Comparison of ENCODE assay signal across 33 cellular contexts in the genomic region with DNA sequence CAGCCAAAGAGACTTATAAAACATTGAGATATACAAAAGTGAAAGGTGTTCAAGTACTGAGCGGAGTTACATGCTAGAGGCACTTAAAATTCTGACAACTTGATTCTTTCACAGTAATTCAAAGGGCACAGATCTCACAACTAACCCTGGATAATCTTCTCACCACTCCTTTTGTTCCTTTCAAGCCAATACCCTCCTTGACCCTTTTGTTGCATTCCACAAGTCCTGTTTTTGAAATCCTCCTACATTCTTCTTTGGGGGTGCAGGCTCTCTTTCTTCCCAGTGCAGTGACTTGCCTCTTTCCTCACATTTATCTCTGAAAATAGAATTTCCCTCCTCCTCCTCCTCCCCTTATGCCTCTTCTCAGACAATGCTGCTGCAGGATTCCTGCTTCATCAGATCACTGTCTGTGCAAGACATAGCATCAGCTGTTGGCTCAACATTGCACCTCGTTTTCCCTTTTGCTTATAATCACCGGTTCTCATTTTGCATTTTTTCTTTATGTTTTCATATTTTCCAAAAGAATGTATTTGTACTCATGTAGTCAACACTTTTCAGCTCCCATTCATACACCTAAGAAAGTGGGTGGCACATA.
A peak's percentile ranks its signal among the peaks of the same experiment; 100 is the strongest.
DNase-seq lines count a peak whose midpoint lies in the region; ATAC-seq, FAIRE-seq and TF ChIP-seq lines count a peak whose summit lies in the region.
"Had no signal": no experiment of that assay in that cellular context is flagged by ENCODE, and none has a peak within 500 bp of the region (broad histone marks: within the 10 kb centered on the region; RNA-seq: fewer than 3 reads in every experiment).

No MANE protein-coding gene starts in this region.

- H2AFZ ChIP-seq in astrocyte (ENCODE audit: low read depth, low read length): no peak overlapping the region

- no peak for ATAC-seq in stimulated activated naive CD8-positive, alpha-beta T cell treated with anti-CD3 and anti-CD28 coated beads, Interleukin-15, Interleukin-2, amounts not matched to agents 100 U/mL and 50 U/mL, for 24 hours
- ATAC-seq in GM19455 (IDR thresholded peaks at IDR 0.05; ENCODE audit: unreplicated experiment): no peak
- ATAC-seq in activated T-helper 17 cell treated with anti-CD3 and anti-CD28 coated beads, Interleukin-2, amount 50 U/mL, for 72 hours (replicated peaks): no peak
- ATAC-seq: activated naive CD8-positive, alpha-beta T cell treated with anti-CD3 and anti-CD28 coated beads, Interleukin-2, amount 50 U/mL, for 24 hours; heart left ventricle; left colon; pancreas; right cardiac atrium; upper lobe of right lung had no signal

- no peak overlapping the region for H3K4me3 Mint-ChIP-seq in astrocyte (ENCODE audit: unreplicated experiment)
- H3K4me3 Mint-ChIP-seq in activated T-helper 17 cell treated with anti-CD3 and anti-CD28 coated beads, Interleukin-2, amount 50 U/mL, for 72 hours: no peak overlapping the region
- H3K4me3 Mint-ChIP-seq: activated naive CD8-positive, alpha-beta T cell treated with anti-CD3 and anti-CD28 coated beads, Interleukin-2, amount 50 U/mL, for 24 hours; brain; CD14-positive monocyte; IgD-negative memory B cell; memory B cell; naive B cell had no signal

- TF ChIP-seq POLR2A in spleen (IDR thresholded peaks at IDR 0.05): no peak

- H4K20me1 ChIP-seq in astrocyte (ENCODE audit: insufficient read depth, low read length): no peaks in the 10 kb centered on the region

- no peaks in the 10 kb centered on the region for H3K79me2 ChIP-seq in astrocyte (ENCODE audit: insufficient read depth, low read length)

- H3K36me3 ChIP-seq in astrocyte (ENCODE audit: insufficient read depth, low read length) (no peaks in the 10 kb centered on the region), spleen (no peaks in the 10 kb centered on the region)
- H3K36me3 ChIP-seq: heart left ventricle, pancreas, upper lobe of right lung had no signal

- H3K36me3 Mint-ChIP-seq in astrocyte (ENCODE audit: low read depth, unreplicated experiment): no peaks in the 10 kb centered on the region
- no peaks in the 10 kb centered on the region for H3K36me3 Mint-ChIP-seq in activated T-helper 17 cell treated with anti-CD3 and anti-CD28 coated beads, Interleukin-2, amount 50 U/mL, for 72 hours (ENCODE audit: low read depth)
- H3K36me3 Mint-ChIP-seq: brain, CD14-positive monocyte, IgD-negative memory B cell, memory B cell, naive B cell had no signal

- H3K4me3 ChIP-seq in astrocyte (ENCODE audit: insufficient read depth, low read depth, low read length) (no peak overlapping the region), spleen (no peak overlapping the region)
- H3K4me3 ChIP-seq: heart left ventricle, pancreas, upper lobe of right lung had no signal

- H3K9ac ChIP-seq in astrocyte (ENCODE audit: low read length): no peak overlapping the region

- H3K27ac ChIP-seq in astrocyte (ENCODE audit: low read depth, low read length): no peak overlapping the region
- no peak overlapping the region for H3K27ac ChIP-seq in spleen
- H3K27ac ChIP-seq: epithelial cell of prostate, heart left ventricle, pancreas, upper lobe of right lung, VCaP had no signal

- no peaks in the 10 kb centered on the region for H3K9me3 Mint-ChIP-seq in astrocyte (ENCODE audit: unreplicated experiment)
- H3K9me3 Mint-ChIP-seq in activated T-helper 17 cell treated with anti-CD3 and anti-CD28 coated beads, Interleukin-2, amount 50 U/mL, for 72 hours: peaks cover 32% of the 10 kb centered on the region
- H3K9me3 Mint-ChIP-seq: brain had no signal

- peaks cover 22% of the 10 kb centered on the region for H3K4me1 Mint-ChIP-seq in astrocyte (ENCODE audit: low read depth, unreplicated experiment)
- H3K4me1 Mint-ChIP-seq in activated T-helper 17 cell treated with anti-CD3 and anti-CD28 coated beads, Interleukin-2, amount 50 U/mL, for 72 hours: no peaks in the 10 kb centered on the region
- H3K4me1 Mint-ChIP-seq: activated naive CD8-positive, alpha-beta T cell treated with anti-CD3 and anti-CD28 coated beads, Interleukin-2, amount 50 U/mL, for 24 hours; CD14-positive monocyte; IgD-negative memory B cell; memory B cell; naive B cell had no signal

- H3K4me1 ChIP-seq in astrocyte (ENCODE audit: insufficient read depth, low read length) (no peaks in the 10 kb centered on the region), spleen (no peaks in the 10 kb centered on the region)
- H3K4me1 ChIP-seq: heart left ventricle, pancreas, upper lobe of right lung had no signal

- intact Hi-C loops in spleen (cut with DNase I; ENCODE audit: low total_unique reads): no loop called here

- H3K9me3 ChIP-seq in astrocyte (ENCODE audit: insufficient read depth, low read depth, low read length) (no peaks in the 10 kb centered on the region), spleen (peaks cover 0 to 4% (median 0%) of the 10 kb centered on the region in 8 donors)
- H3K9me3 ChIP-seq: heart left ventricle, pancreas, upper lobe of right lung had no signal

- no peaks in the 10 kb centered on the region for H3K27me3 Mint-ChIP-seq in astrocyte (ENCODE audit: low read depth, unreplicated experiment)
- H3K27me3 Mint-ChIP-seq in activated T-helper 17 cell treated with anti-CD3 and anti-CD28 coated beads, Interleukin-2, amount 50 U/mL, for 72 hours: no peaks in the 10 kb centered on the region
- H3K27me3 Mint-ChIP-seq: activated naive CD8-positive, alpha-beta T cell treated with anti-CD3 and anti-CD28 coated beads, Interleukin-2, amount 50 U/mL, for 24 hours; brain; IgD-negative memory B cell; memory B cell; naive B cell had no signal

- TF ChIP-seq CTCF in astrocyte (IDR thresholded peaks at IDR 0.05; ENCODE audit: insufficient read depth, low read depth, low read length): no peak
- TF ChIP-seq CTCF in spleen (IDR thresholded peaks at IDR 0.05 in 8 of 11, conservative IDR thresholded peaks at IDR 0.05 in 3 of 11): no peak

- H3K27ac Mint-ChIP-seq in astrocyte (ENCODE audit: unreplicated experiment): peak overlapping the region; percentile 84
- H3K27ac Mint-ChIP-seq in activated T-helper 17 cell treated with anti-CD3 and anti-CD28 coated beads, Interleukin-2, amount 50 U/mL, for 72 hours: no peak overlapping the region
- H3K27ac Mint-ChIP-seq: activated naive CD8-positive, alpha-beta T cell treated with anti-CD3 and anti-CD28 coated beads, Interleukin-2, amount 50 U/mL, for 24 hours; brain; CD14-positive monocyte; IgD-negative memory B cell; memory B cell; naive B cell had no signal

- H3K27me3 ChIP-seq in astrocyte (ENCODE audit: insufficient read depth, low read length) (no peaks in the 10 kb centered on the region), spleen (replicated peaks in 1 of 7) (no peaks in the 10 kb centered on the region)
- H3K27me3 ChIP-seq: heart left ventricle, pancreas, upper lobe of right lung had no signal

- H3K4me2 ChIP-seq in astrocyte (ENCODE audit: low read length): no peak overlapping the region

- FAIRE-seq in astrocyte (lab: Jason Lieb, UNC): no peak
- FAIRE-seq: pancreas, RCC 7860 had no signal

- DNase-seq in GM03348 (ENCODE audit: low spot score) (peak; percentile 20), astrocyte (ENCODE audit: low read depth) (peak; percentile 13), medulla oblongata (ENCODE audit: extremely low spot score) (peak; percentile 17), putamen (ENCODE audit: low spot score) (peak; percentile 73), spleen (no peak)
- DNase-seq in stimulated activated naive CD8-positive, alpha-beta T cell treated with anti-CD3 and anti-CD28 coated beads, Interleukin-15, Interleukin-2, amounts not matched to agents 100 U/mL and 50 U/mL, for 24 hours: no peak
- DNase-seq: activated CD4-positive, alpha-beta T cell treated with anti-CD3 and anti-CD28 coated beads for 48 hours; activated gamma-delta T cell treated with Interleukin-2 at 50 U/mL for 16 hours; activated naive CD8-positive, alpha-beta T cell treated with anti-CD3 and anti-CD28 coated beads, Interleukin-2, amount 50 U/mL, for 24 hours; activated T-cell treated with anti-CD3 and anti-CD28 coated beads, Interleukin-2, amount 50 U/mL, for 1 hour; Calu3; heart left ventricle; left colon; naive B cell; NCI-H1092; NCI-H1694 treated with DMSO at 0.1 percent for 48 hours; NCI-H2171 treated with DMSO at 0.1 percent for 48 hours; NCI-H526; pancreas; right cardiac atrium; stimulated activated CD4-positive, alpha-beta T cell treated with anti-CD3 and anti-CD28 coated beads, Interleukin-4, amount 100 ng/mL, for 1 hour; SW 1271; T-helper 9 cell; upper lobe of right lung had no signal

- 66 to 78% (median 70%) methylated on average over 3 of the region's 3 CpGs for WGBS in spleen, 5 donors

Comparison
In these comparisons a context has a peak if more than half of its experiments do, and no peak if none do; other contexts are left out.
1. DNase-seq: peak in GM03348 (single experiment), astrocyte (single experiment), medulla oblongata (single experiment) and putamen (single experiment); none in spleen (single experiment) and stimulated activated naive CD8-positive, alpha-beta T cell treated with anti-CD3 and anti-CD28 coated beads, Interleukin-15, Interleukin-2, amounts not matched to agents 100 U/mL and 50 U/mL, for 24 hours (single experiment).